10 cellular contexts compared by ENCODE assay signal in the genomic region with DNA sequence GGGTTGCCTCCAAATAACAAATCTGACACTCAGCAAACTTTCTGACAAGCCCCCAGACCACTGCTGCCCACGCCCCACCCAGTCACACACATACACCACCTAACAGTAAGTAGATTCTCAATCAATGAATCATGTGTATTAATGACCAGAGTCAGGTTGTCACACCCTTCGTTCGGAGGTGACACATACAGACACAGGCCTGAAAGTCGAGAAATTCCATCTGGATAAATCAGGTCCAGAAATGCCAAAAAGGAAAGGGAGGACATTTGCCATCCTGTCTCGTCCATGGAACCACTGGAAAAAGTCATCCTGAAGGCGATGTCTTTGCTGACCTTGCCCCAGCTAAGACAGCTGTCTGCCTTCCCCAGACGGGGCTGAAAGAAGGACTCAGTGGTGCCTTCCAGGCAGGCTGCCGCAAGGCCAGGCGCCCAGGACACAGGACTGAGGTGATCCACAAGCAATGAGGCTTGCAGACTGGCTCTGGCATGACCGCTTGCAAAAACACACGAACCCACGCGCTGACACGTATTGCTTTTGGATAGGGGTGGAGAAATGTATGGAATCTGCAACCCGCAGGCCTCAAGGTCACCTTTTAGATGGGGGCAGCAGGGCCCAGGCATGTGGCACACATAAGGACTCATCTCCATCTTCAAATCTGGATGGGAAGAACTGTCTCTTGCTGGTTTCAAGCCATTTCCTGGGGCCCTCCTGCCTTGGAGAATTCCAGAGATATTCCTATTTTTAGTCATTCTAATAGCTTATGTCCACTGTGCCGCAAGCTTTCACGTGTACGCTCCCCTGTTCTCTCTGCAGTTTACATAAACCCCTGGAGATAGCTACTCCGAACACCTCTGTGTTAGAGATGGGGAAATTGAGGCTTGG. TPM values are rescaled to one million over a fixed set of nuclear protein-coding genes. Genes with fewer than 3 reads are reported as not detected.
DNase-seq lines count a peak whose midpoint lies in the region; ATAC-seq and TF ChIP-seq lines count a peak whose summit lies in the region.
"Had no signal": no experiment of that assay in that cellular context is flagged by ENCODE, and none has a peak within 500 bp of the region (broad histone marks: within the 10 kb centered on the region; RNA-seq: fewer than 3 reads in every experiment).

No MANE protein-coding gene starts in this region.

- no peak for DNase-seq in CD8-positive, alpha-beta memory T cell
- DNase-seq in Panc1 (ENCODE audit: low read depth, low spot score) (peak; percentile 22), dermis blood vessel endothelial cell (peak; percentile 44), neural crest cell (ENCODE audit: low read depth, low spot score) (no peak), SKM-1 treated with dmso at 0.1 percent for 144 hours (lab: John Stamatoyannopoulos, UW; ENCODE audit: unreplicated experiment) (no peak), MG63 (no peak)
- DNase-seq: activated CD4-positive, CD25-positive, alpha-beta regulatory T cell; NCI-H2081 treated with DMSO at 0.1 percent for 48 hours had no signal

- no peaks in the 10 kb centered on the region for H3K27me3 Mint-ChIP-seq in CD8-positive, alpha-beta memory T cell
- no peaks in the 10 kb centered on the region for H3K27me3 Mint-ChIP-seq in neural crest cell (ENCODE audit: low read depth)

- in situ Hi-C loops in Panc1 (cut with HindIII; ENCODE audit: low pct_unique_long_range_greater_than_20kb, low sequenced_read_pairs) = no loop called here

- no TSS peak for BruUV-seq in Panc1 (replicated peaks; lab: Mats Ljungman, UMichigan)

- H3K9me3 Mint-ChIP-seq in CD8-positive, alpha-beta memory T cell = peaks cover 0 to 1% (median 0%) of the 10 kb centered on the region in 5 donors
- H3K9me3 Mint-ChIP-seq in neural crest cell = no peaks in the 10 kb centered on the region

- ATAC-seq in Panc1 (peak; percentile 56), HG02973 (IDR thresholded peaks at IDR 0.05; ENCODE audit: unreplicated experiment) (no peak), HG02970 (IDR thresholded peaks at IDR 0.05; ENCODE audit: low FRiP score, unreplicated experiment) (no peak)

- CTCF ChIA-PET in CD8-positive, alpha-beta memory T cell (lab: Charles Lee) = interaction anchor here (1.0 to 2.4 kb wide), 3 partner anchors 9 to 33 kb away, joined by 3 to 8 read pairs (median 6); a partner anchor contains a TSS
- CTCF ChIA-PET in Panc1 (lab: Charles Lee) = interaction anchor here (0.8 kb wide), 1 partner anchor 8 kb away, joined by 3 read pairs; no protein-coding TSS in a partner anchor

- peaks cover 93% of the 10 kb centered on the region for H3K4me1 ChIP-seq in CD8-positive, alpha-beta memory T cell (ENCODE audit: insufficient read depth, low read length)
- peaks cover 29% of the 10 kb centered on the region for H3K4me1 ChIP-seq in Panc1 (ENCODE audit: control insufficient read depth, insufficient read depth, low read length)

- H3K27ac Mint-ChIP-seq in CD8-positive, alpha-beta memory T cell = peak overlapping the region; percentile 88 to 100 (median 99)
- peak overlapping the region; percentile 5 for H3K27ac Mint-ChIP-seq in neural crest cell (ENCODE audit: unreplicated experiment)

- no peaks in the 10 kb centered on the region for H3K36me3 ChIP-seq in CD8-positive, alpha-beta memory T cell (ENCODE audit: insufficient read depth, low read length)
- no peaks in the 10 kb centered on the region for H3K36me3 ChIP-seq in Panc1 (ENCODE audit: control insufficient read depth, insufficient read depth, low read length)
- H3K36me3 ChIP-seq in MG63 = no peaks in the 10 kb centered on the region

- peak overlapping the region; percentile 29 to 84 (median 62) for H3K4me3 Mint-ChIP-seq in CD8-positive, alpha-beta memory T cell
- no peak overlapping the region for H3K4me3 Mint-ChIP-seq in neural crest cell

- peaks cover 11 to 43% (median 11%) of the 10 kb centered on the region in 3 donors for H3K36me3 Mint-ChIP-seq in CD8-positive, alpha-beta memory T cell
- no peaks in the 10 kb centered on the region for H3K36me3 Mint-ChIP-seq in neural crest cell (ENCODE audit: low read depth)

- no peaks in the 10 kb centered on the region for H3K9me3 ChIP-seq in CD8-positive, alpha-beta memory T cell (ENCODE audit: low read length)
- H3K9me3 ChIP-seq in Panc1 (ENCODE audit: control insufficient read depth, insufficient read depth, low read depth, low read length) = no peaks in the 10 kb centered on the region
- H3K9me3 ChIP-seq in MG63 = no peaks in the 10 kb centered on the region; the same call in 1 of the 2 replicates

- H3K4me3 ChIP-seq in CD8-positive, alpha-beta memory T cell (ENCODE audit: low read length) = no peak overlapping the region
- no peak overlapping the region for H3K4me3 ChIP-seq in Panc1 (ENCODE audit: low read depth in 2 of 2, low read length in 2 of 2)
- H3K4me3 ChIP-seq in MG63 = no peak overlapping the region

- H3K4me1 Mint-ChIP-seq in CD8-positive, alpha-beta memory T cell = peaks cover 94 to 100% (median 100%) of the 10 kb centered on the region in 3 donors
- peaks cover 27% of the 10 kb centered on the region for H3K4me1 Mint-ChIP-seq in neural crest cell

- POLR2A ChIA-PET in CD8-positive, alpha-beta memory T cell (lab: Charles Lee) = interaction anchor here (0.9 to 1.2 kb wide), 3 partner anchors 8 to 33 kb away, joined by 3 read pairs; no protein-coding TSS in a partner anchor
- POLR2A ChIA-PET in Panc1 (lab: Charles Lee) = no interaction called here

- no peaks in the 10 kb centered on the region for H3K27me3 ChIP-seq in CD8-positive, alpha-beta memory T cell (ENCODE audit: insufficient read depth, low read length, poor library complexity, severe bottlenecking)
- no peaks in the 10 kb centered on the region for H3K27me3 ChIP-seq in Panc1 (ENCODE audit: control insufficient read depth, insufficient read depth, low read length)
- no peaks in the 10 kb centered on the region for H3K27me3 ChIP-seq in MG63

- peak overlapping the region; percentile 25 for H3K27ac ChIP-seq in CD8-positive, alpha-beta memory T cell (ENCODE audit: low read depth, low read length)
- H3K27ac ChIP-seq in Panc1 (ENCODE audit: low read length) = peak overlapping the region; percentile 52; the same call in 1 of the 2 replicates

- intact Hi-C loops in Panc1 (cut with micrococcal nuclease; ENCODE audit: unreplicated experiment) = no loop called here

- TF ChIP-seq CTCF in Panc1 (IDR thresholded peaks at IDR 0.05) (no peak), neural crest cell (conservative IDR thresholded peaks at IDR 0.05) (no peak)

RNA-seq across cellular contexts. Expression of a gene that starts 9.0 kb away (rescaled TPM):
- 10 to 100 TPM; 63.0 to 64.4 TPM for total RNA-seq in CD8-positive, alpha-beta memory T cell
- polyA plus RNA-seq in CD8-positive, alpha-beta memory T cell = 52.1 TPM
- total RNA-seq in Panc1 (2021; ENCODE audit: unreplicated experiment) = 10.6 TPM
- polyA plus RNA-seq in Panc1 (2012; ENCODE audit: insufficient read length) = 11.6 TPM
- 4.8 and 8.8 TPM in 2 replicates for total RNA-seq in dermis blood vessel endothelial cell
- total RNA-seq in neural crest cell = 1.9 and 2.0 TPM in 2 replicates
- total RNA-seq in MG63 (2014; rRNA removed; shearing (Covaris generic); ENCODE audit: low replicate concordance) = not detected in 2 replicates

Comparison
In these comparisons a context has a peak if more than half of its experiments do, and no peak if none do; other contexts are left out.
1. DNase-seq: peak in Panc1 (single experiment) and dermis blood vessel endothelial cell (single experiment); none in CD8-positive, alpha-beta memory T cell (0 of 5), neural crest cell (single experiment), SKM-1 treated with dmso at 0.1 percent for 144 hours (single experiment) and MG63 (single experiment).